In the genomic region with DNA sequence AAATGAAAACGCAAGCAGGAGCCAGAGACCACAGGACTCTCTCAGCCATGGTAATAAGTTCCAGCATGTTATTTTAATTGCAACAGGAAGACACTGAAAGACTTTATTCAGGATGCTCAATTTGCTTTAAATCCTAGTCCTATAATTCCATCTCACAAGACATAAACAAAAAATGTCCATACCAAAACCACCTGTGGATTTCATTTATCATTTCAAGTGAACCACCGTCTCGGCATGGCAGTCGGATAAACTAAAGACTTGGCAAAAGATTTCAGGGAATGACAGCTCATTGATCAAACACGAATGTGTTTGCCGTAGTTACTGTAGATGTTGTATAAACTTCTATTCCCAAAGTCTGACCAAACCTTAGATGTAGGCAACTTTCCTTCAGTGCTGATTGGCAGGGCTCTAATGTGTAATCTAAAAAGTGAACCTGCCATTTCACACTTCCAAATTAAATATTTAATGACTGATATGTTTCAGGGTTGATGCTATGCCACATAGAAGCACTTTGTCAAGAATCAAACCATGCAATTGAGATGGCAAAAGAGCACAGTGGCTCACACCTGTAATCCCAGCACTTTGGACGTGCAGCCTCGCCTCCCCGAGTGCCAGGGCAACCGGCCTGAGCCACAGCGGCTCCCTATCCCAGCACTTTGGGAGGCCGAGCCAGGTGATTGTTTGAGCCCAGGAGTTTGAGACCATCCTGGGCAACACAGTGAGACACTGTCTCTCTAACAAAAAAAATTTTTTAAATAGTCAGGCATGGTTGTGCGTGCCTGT, we compare ENCODE assay signal across 13 cellular contexts.
DNase-seq lines count a peak whose midpoint lies in the region; ATAC-seq, FAIRE-seq and TF ChIP-seq lines count a peak whose summit lies in the region.
"Had no signal": no experiment of that assay in that cellular context is flagged by ENCODE, and none has a peak within 500 bp of the region (broad histone marks: within the 10 kb centered on the region; RNA-seq: fewer than 3 reads in every experiment).

No MANE protein-coding gene starts in this region.

- H2AFZ ChIP-seq in HepG2 (ENCODE audit: low read length), result no peak overlapping the region

- no peak overlapping the region for H3K9ac ChIP-seq in HepG2 (ENCODE audit: insufficient read depth, low read depth, low read length)
- H3K9ac ChIP-seq: BLaER1 had no signal

- in situ Hi-C loops in HepG2 (cut with HindIII; ENCODE audit: extremely low pct_ligation_motif_present, low pct_unique_long_range_greater_than_20kb), result no loop called here

- H3K27me3 ChIP-seq in heart left ventricle (no peaks in the 10 kb centered on the region), HepG2 (ENCODE audit: control insufficient read depth in 1 of 2, insufficient read depth in 2 of 2, low read length in 2 of 2) (no peaks in the 10 kb centered on the region)
- H3K27me3 ChIP-seq: BLaER1 had no signal

- FAIRE-seq in RCC 7860 (lab: Jason Lieb, UNC) (no peak), HepG2 (lab: Jason Lieb, UNC) (no peak)
- FAIRE-seq: H1 had no signal

- TF ChIP-seq CTCF in AG09319 (IDR thresholded peaks at IDR 0.05; ENCODE audit: low read depth, low read length), result no peak
- no peak for TF ChIP-seq CTCF in neural crest cell (conservative IDR thresholded peaks at IDR 0.05)
- TF ChIP-seq CTCF in heart left ventricle (IDR thresholded peaks at IDR 0.05), result no peak
- TF ChIP-seq CTCF in HepG2 (CRISPR knock-in tag; IDR thresholded peaks at IDR 0.05), result no peak

- H3K4me1 ChIP-seq in heart left ventricle (peaks cover 0 to 8% (median 0%) of the 10 kb centered on the region in 12 donors), HepG2 (ENCODE audit: insufficient read depth, low read length) (no peaks in the 10 kb centered on the region)
- H3K4me1 ChIP-seq: BLaER1, HAP-1 had no signal

- H3K9me3 Mint-ChIP-seq in neural crest cell, result no peaks in the 10 kb centered on the region
- H3K9me3 Mint-ChIP-seq: HFFc6 had no signal

- H3K27ac Mint-ChIP-seq in neural crest cell (ENCODE audit: unreplicated experiment), result peak overlapping the region; percentile 48
- H3K27ac Mint-ChIP-seq: HFFc6 had no signal

- no TSS peak for BruUV-seq in HepG2 (replicated peaks; lab: Mats Ljungman, UMichigan)

- peaks cover 6% of the 10 kb centered on the region for H3K79me2 ChIP-seq in HepG2 (ENCODE audit: insufficient read depth, low read length)

- H3K36me3 ChIP-seq in heart left ventricle, result no peaks in the 10 kb centered on the region
- no peaks in the 10 kb centered on the region; a peak in 1 of 5 replicates for H3K36me3 ChIP-seq in HepG2 (replicated peaks in 1 of 2; ENCODE audit: control insufficient read depth in 1 of 2, insufficient read depth in 2 of 2, low read length in 2 of 2)
- H3K36me3 ChIP-seq: BLaER1, HAP-1 had no signal

- TF ChIP-seq RAD21 in HepG2 (CRISPR knock-in tag; IDR thresholded peaks at IDR 0.05), result no peak

- no peak overlapping the region for H3K4me3 Mint-ChIP-seq in neural crest cell
- H3K4me3 Mint-ChIP-seq: HFFc6 had no signal

- H3K36me3 Mint-ChIP-seq in neural crest cell (ENCODE audit: low read depth), result no peaks in the 10 kb centered on the region

- H3K27ac ChIP-seq in heart left ventricle (no peak overlapping the region), HepG2 (ENCODE audit: extremely low read length, insufficient read depth, low read length) (no peak overlapping the region)
- H3K27ac ChIP-seq: BLaER1 had no signal

- TF ChIP-seq POLR2A in heart left ventricle (IDR thresholded peaks at IDR 0.05) (no peak), HepG2 (IDR thresholded peaks at IDR 0.05; ENCODE audit: insufficient read depth in 1 of 2, low read depth in 2 of 2, low read length in 2 of 2) (no peak)

- H3K9me3 ChIP-seq in heart left ventricle, result no peaks in the 10 kb centered on the region
- no peaks in the 10 kb centered on the region for H3K9me3 ChIP-seq in HepG2 (ENCODE audit: low read length)
- H3K9me3 ChIP-seq: HAP-1 had no signal

- ATAC-seq in heart left ventricle, result no peak
- no peak for ATAC-seq in HepG2

- no peak overlapping the region for H3K4me2 ChIP-seq in HepG2 (ENCODE audit: low read depth, low read length)
- H3K4me2 ChIP-seq: BLaER1 had no signal

- TF ChIP-seq EP300 in HepG2 (IDR thresholded peaks at IDR 0.05; ENCODE audit: low read depth in 2 of 2, low read length in 2 of 2), result no peak
- no peak for TF ChIP-seq EP300 in HepG2 (CRISPR knock-in tag; IDR thresholded peaks at IDR 0.05; ENCODE audit: borderline replicate concordance)

- WGBS in heart left ventricle, 4 donors, result 88 to 95% (median 92%) methylated on average over 13 of the region's 13 CpGs
- 96% methylated on average over 13 of the region's 13 CpGs for WGBS in HepG2 (ENCODE audit: low lambda C conversion rate)

- POLR2A ChIA-PET in HepG2 (lab: Yijun Ruan, JAX), result no interaction called here

- intact Hi-C loops in heart left ventricle (cut with DNase I) (no loop called here), HepG2 (cut with micrococcal nuclease; ENCODE audit: unreplicated experiment) (no loop called here)

- H4K20me1 ChIP-seq in HepG2 (ENCODE audit: insufficient read depth, low read length), result peaks cover 4% of the 10 kb centered on the region; the same call in 1 of the 2 replicates
- H4K20me1 ChIP-seq: BLaER1 had no signal

- DNase-seq in AG09319 (ENCODE audit: extremely low read depth, low read depth) (peak; percentile 16), astrocyte of the hippocampus (ENCODE audit: low read depth, low spot score) (peak; percentile 45), neural crest cell (ENCODE audit: low read depth, low spot score) (no peak), OCI-M1 (lab: John Stamatoyannopoulos, UW) (no peak), RCC 7860 (ENCODE audit: low spot score) (no peak), heart left ventricle (no peak), HepG2 (ENCODE audit: low spot score) (no peak)
- DNase-seq: AML-193, DMS53, HFFc6 had no signal

- H3K4me3 ChIP-seq in heart left ventricle (no peak overlapping the region), HepG2 (replicated peaks in 1 of 3; ENCODE audit: insufficient read depth in 1 of 3, low read depth in 2 of 3, low read length in 3 of 3) (no peak overlapping the region)
- H3K4me3 ChIP-seq: BLaER1, HAP-1 had no signal

- CTCF ChIA-PET in HepG2 (lab: Yijun Ruan, JAX; ENCODE audit: low intra/inter-chr PET ratio, low total read pairs), result no interaction called here

- H3K4me1 Mint-ChIP-seq in neural crest cell, result peaks cover under 1% of the 10 kb centered on the region

- no peaks in the 10 kb centered on the region for H3K27me3 Mint-ChIP-seq in neural crest cell (ENCODE audit: low read depth)

TF ChIP-seq in HepG2, 621 proteins besides CTCF, POLR2A, EP300 and RAD21:
- no peak for TF ChIP-seq RXRB (CRISPR knock-in tag; IDR thresholded peaks at IDR 0.05; ENCODE audit: borderline replicate concordance)
- no peak for TF ChIP-seq NFATC3 (CRISPR knock-in tag; IDR thresholded peaks at IDR 0.05)
- no peak for TF ChIP-seq ZNF878 (CRISPR knock-in tag; IDR thresholded peaks at IDR 0.05)
- TF ChIP-seq, protein P1, sequence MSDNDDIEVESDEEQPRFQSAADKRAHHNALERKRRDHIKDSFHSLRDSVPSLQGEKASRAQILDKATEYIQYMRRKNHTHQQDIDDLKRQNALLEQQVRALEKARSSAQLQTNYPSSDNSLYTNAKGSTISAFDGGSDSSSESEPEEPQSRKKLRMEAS (IDR thresholded peaks at IDR 0.05), result no peak
- no peak for TF ChIP-seq ZFP1 (CRISPR knock-in tag; IDR thresholded peaks at IDR 0.05)
- TF ChIP-seq RBFOX2 (IDR thresholded peaks at IDR 0.05; ENCODE audit: low read depth, low read length), result no peak

Comparison
In these comparisons a context has a peak if more than half of its experiments do, and no peak if none do; other contexts are left out.
1. DNase-seq: peak in AG09319 (single experiment) and astrocyte of the hippocampus (single experiment); none in neural crest cell (single experiment), OCI-M1 (single experiment), RCC 7860 (single experiment), heart left ventricle (0 of 5) and HepG2 (single experiment).